Comparison of ENCODE assay signal across 8 cellular contexts in the genomic region with DNA sequence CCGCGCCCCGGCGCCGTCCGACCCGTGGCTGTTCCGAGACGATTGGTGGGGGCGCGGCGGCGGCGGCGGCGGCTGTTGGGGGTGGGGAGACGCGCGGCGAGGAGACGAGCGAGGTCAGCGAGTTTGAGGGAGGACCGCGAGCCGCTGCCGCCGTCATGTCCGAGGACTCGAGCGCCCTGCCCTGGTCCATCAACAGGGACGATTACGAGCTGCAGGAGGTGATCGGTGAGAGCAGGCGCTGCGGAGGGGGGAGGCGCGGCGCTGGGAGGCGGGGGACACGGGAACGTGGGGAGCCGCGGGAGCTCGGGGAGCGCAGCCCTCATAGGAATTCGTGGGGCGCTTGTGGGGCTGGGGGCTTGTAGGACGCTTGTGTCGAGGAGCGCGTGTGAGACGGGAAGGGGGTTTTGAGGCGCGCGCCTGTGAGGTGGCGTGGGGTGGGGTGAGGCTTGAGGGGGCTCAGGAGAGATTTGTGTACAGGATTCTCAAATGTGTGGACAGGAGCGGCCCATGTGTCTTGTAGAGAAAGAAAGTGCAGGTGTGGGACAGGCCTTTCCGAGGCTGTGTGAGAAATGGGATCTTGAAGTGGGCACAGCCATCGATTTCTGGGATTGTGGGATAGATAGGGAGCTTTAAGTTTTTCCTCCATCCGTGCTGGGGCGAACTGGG. TPM values are rescaled to one million over a fixed set of nuclear protein-coding genes. Genes with fewer than 3 reads are reported as not detected.
DNase-seq lines count a peak whose midpoint lies in the region; ATAC-seq and TF ChIP-seq lines count a peak whose summit lies in the region.

No MANE protein-coding gene starts in this region.

- H3K9me3 ChIP-seq in gastroesophageal sphincter, result no peaks in the 10 kb centered on the region
- no peaks in the 10 kb centered on the region for H3K9me3 ChIP-seq in osteoblast (ENCODE audit: low read depth, low read length)

- H3K4me2 ChIP-seq in osteoblast (ENCODE audit: insufficient read depth, low read length), result peak overlapping the region; percentile 97

- H3K27ac ChIP-seq in gastroesophageal sphincter, result peak overlapping the region; percentile 91 to 99 (median 96)
- peak overlapping the region; percentile 99 for H3K27ac ChIP-seq in osteoblast (ENCODE audit: low read depth, low read length)

- no peak for TF ChIP-seq CTCF in WI38 (IDR thresholded peaks at IDR 0.05; ENCODE audit: low read depth, low read length)
- TF ChIP-seq CTCF in gastroesophageal sphincter (IDR thresholded peaks at IDR 0.05), result peak in 1 of 4 experiments; percentile 20
- no peak for TF ChIP-seq CTCF in osteoblast (IDR thresholded peaks at IDR 0.05; ENCODE audit: extremely low read depth, low read depth, low read length)

- no peaks in the 10 kb centered on the region for H4K20me1 ChIP-seq in osteoblast (ENCODE audit: insufficient read depth, low read length)

- peaks cover 0 to 54% (median 5%) of the 10 kb centered on the region in 3 donors for H3K4me1 ChIP-seq in gastroesophageal sphincter
- H3K4me1 ChIP-seq in osteoblast (ENCODE audit: insufficient read depth, low read length), result peaks cover 36% of the 10 kb centered on the region

- 0 to 1% methylated on average over 11 to 16 of the region's 62 CpGs for WGBS in gastroesophageal sphincter (ENCODE audit: low coverage in 1 of 2), 2 donors

- ATAC-seq in HG02938 (IDR thresholded peaks at IDR 0.05; ENCODE audit: unreplicated experiment) (peak; percentile 0), gastroesophageal sphincter (peak; percentile 17), HG02678 (IDR thresholded peaks at IDR 0.05; ENCODE audit: unreplicated experiment) (no peak), HG03095 (IDR thresholded peaks at IDR 0.05; ENCODE audit: unreplicated experiment) (no peak)

- H2AFZ ChIP-seq in osteoblast (ENCODE audit: low read length), result peak overlapping the region; percentile 97

- DNase-seq in COR-L47 (lab: John Stamatoyannopoulos, UW) (peak; percentile 23), osteoblast (ENCODE audit: insufficient read length, low spot score, missing footprints) (peak; percentile 72), KG1 (lab: John Stamatoyannopoulos, UW) (no peak)

- H3K36me3 ChIP-seq in gastroesophageal sphincter (no peaks in the 10 kb centered on the region), osteoblast (ENCODE audit: insufficient read depth, low read length) (no peaks in the 10 kb centered on the region)

- no peak for TF ChIP-seq EP300 in gastroesophageal sphincter (IDR thresholded peaks at IDR 0.05)

- H3K4me3 ChIP-seq in WI38 (ENCODE audit: low read depth, low read length) (peak overlapping the region; percentile 73), gastroesophageal sphincter (peak overlapping the region; percentile 87 to 94), osteoblast (ENCODE audit: insufficient read depth, low read length) (peak overlapping the region; percentile 83)

- no peak for TF ChIP-seq POLR2A in gastroesophageal sphincter (IDR thresholded peaks at IDR 0.05)

- H3K79me2 ChIP-seq in osteoblast (ENCODE audit: insufficient read depth, low read length), result peaks cover 46% of the 10 kb centered on the region

- no peaks in the 10 kb centered on the region for H3K27me3 ChIP-seq in gastroesophageal sphincter
- H3K27me3 ChIP-seq in osteoblast (ENCODE audit: insufficient read depth, low read length), result no peaks in the 10 kb centered on the region

RNA-seq across cellular contexts. Expression of gene OXSR1, which starts 0.5 kb away (rescaled TPM):
- total RNA-seq in gastroesophageal sphincter (10 to 100 TPM; 29.5 to 41.0 (median 34.3) TPM), osteoblast (44.2 and 50.3 TPM in 2 replicates)

RNA-seq across cellular contexts. Expression of gene MYD88, which starts 27.4 kb away (rescaled TPM):
- 10 to 100 TPM; 18.5 to 36.8 (median 29.6) TPM for total RNA-seq in gastroesophageal sphincter
- 8.7 and 10.3 TPM in 2 replicates for total RNA-seq in osteoblast

RNA-seq across cellular contexts. Expression of gene ACAA1, which starts 28.9 kb away (rescaled TPM):
- total RNA-seq in gastroesophageal sphincter (10 to 100 TPM; 28.3 to 46.6 (median 41.2) TPM), osteoblast (17.4 and 20.0 TPM in 2 replicates)

Comparison
In these comparisons a context has a peak if more than half of its experiments do, and no peak if none do; other contexts are left out.
1. ATAC-seq: peak in HG02938 (single experiment) and gastroesophageal sphincter (single experiment); none in HG02678 (single experiment) and HG03095 (single experiment).
2. Peak in every context shown above with its lines, with median percentiles within 50 percentile points of each other: H3K4me3 ChIP-seq.